In genomic region chr17:50558581-50558954, GRCh38 we compare ENCODE assay signal across 13 cellular contexts.
DNase-seq lines count a peak whose midpoint lies in the region.
"Had no signal": no experiment of that assay in that cellular context is flagged by ENCODE, and none has a peak within 500 bp of the region (broad histone marks: within the 10 kb centered on the region; RNA-seq: fewer than 3 reads in every experiment).

No MANE protein-coding gene starts in this region.

- H3K9ac ChIP-seq in SK-N-MC (ENCODE audit: insufficient read length), result peak overlapping the region; percentile 15
- no peak overlapping the region for H3K9ac ChIP-seq in iPS-15b (ENCODE audit: low read depth, low read length)
- no peak overlapping the region for H3K9ac ChIP-seq in rectal smooth muscle tissue (ENCODE audit: low read length)

- no peaks in the 10 kb centered on the region for H3K9me3 Mint-ChIP-seq in T-helper 2 cell treated with Interferon-gamma antibody and Interleukin-4, amounts not matched to agents 5 μg/mL and 100 μg/mL, for 36 hours

- no peaks in the 10 kb centered on the region for H3K36me3 Mint-ChIP-seq in T-helper 2 cell treated with Interferon-gamma antibody and Interleukin-4, amounts not matched to agents 5 μg/mL and 100 μg/mL, for 36 hours (ENCODE audit: low read depth)

- DNase-seq in T-helper 2 cell treated with Interferon-gamma antibody and Interleukin-4, amounts not matched to agents 5 μg/mL and 100 μg/mL, for 36 hours (ENCODE audit: low spot score), result no peak
- no peak for DNase-seq in T-helper 2 cell
- DNase-seq in SK-N-MC (ENCODE audit: low read depth, low spot score), result no peak
- DNase-seq in central memory CD4-positive, alpha-beta T cell, result no peak
- DNase-seq in stimulated activated CD4-positive, alpha-beta T cell treated with anti-CD3 and anti-CD28 coated beads, Interleukin-12 subunit alpha, Interleukin-12 subunit beta, amount 100 ng/mL, for 4 hours, result no peak
- DNase-seq in HK-2 (ENCODE audit: unreplicated experiment), result no peak
- DNase-seq: activated CD8-positive, alpha-beta memory T cell treated with anti-CD3 and anti-CD28 coated beads for 24 hours; cortex of kidney; NCI-H1105; NCI-H446 treated with DMSO at 0.1 percent for 48 hours; RPMI8226 had no signal

- peaks cover 47% of the 10 kb centered on the region for H3K27me3 Mint-ChIP-seq in T-helper 2 cell treated with Interferon-gamma antibody and Interleukin-4, amounts not matched to agents 5 μg/mL and 100 μg/mL, for 36 hours (ENCODE audit: low read depth)

- H3K36me3 ChIP-seq in SK-N-MC (ENCODE audit: insufficient read depth, low read length), result no peaks in the 10 kb centered on the region
- no peaks in the 10 kb centered on the region for H3K36me3 ChIP-seq in iPS-15b (ENCODE audit: control insufficient read depth, insufficient read depth, low read length)
- no peaks in the 10 kb centered on the region for H3K36me3 ChIP-seq in rectal smooth muscle tissue (ENCODE audit: control insufficient read depth, insufficient read depth, low read length)

- H3K4me1 Mint-ChIP-seq in T-helper 2 cell treated with Interferon-gamma antibody and Interleukin-4, amounts not matched to agents 5 μg/mL and 100 μg/mL, for 36 hours (ENCODE audit: low read depth), result peaks cover 8% of the 10 kb centered on the region

- H3K4me3 ChIP-seq in SK-N-MC (peak overlapping the region; percentile 90), iPS-15b (ENCODE audit: low read depth, low read length) (peak overlapping the region; percentile 70), rectal smooth muscle tissue (ENCODE audit: low read length) (peak overlapping the region; percentile 44)

- H3K27ac ChIP-seq in SK-N-MC (peak overlapping the region; percentile 56; the same call in 1 of the 2 replicates), rectal smooth muscle tissue (ENCODE audit: low read depth, low read length) (no peak overlapping the region)

- H3K4me1 ChIP-seq in iPS-15b (ENCODE audit: control insufficient read depth, insufficient read depth, low read length) (peaks cover 14% of the 10 kb centered on the region), rectal smooth muscle tissue (ENCODE audit: control insufficient read depth, insufficient read depth, low read length) (peaks cover 3% of the 10 kb centered on the region)

- no peak overlapping the region for H3K27ac Mint-ChIP-seq in T-helper 2 cell treated with Interferon-gamma antibody and Interleukin-4, amounts not matched to agents 5 μg/mL and 100 μg/mL, for 36 hours

- H3K9me3 ChIP-seq in SK-N-MC (ENCODE audit: low read depth, low read length) (no peaks in the 10 kb centered on the region), iPS-15b (ENCODE audit: control insufficient read depth, insufficient read depth, low read length) (no peaks in the 10 kb centered on the region)

- H3K27me3 ChIP-seq in iPS-15b (ENCODE audit: control insufficient read depth, insufficient read depth, low read length), result peaks cover 49% of the 10 kb centered on the region
- H3K27me3 ChIP-seq in rectal smooth muscle tissue (ENCODE audit: control insufficient read depth, insufficient read depth, low read length), result peaks cover 27% of the 10 kb centered on the region

- H3K4me3 Mint-ChIP-seq in T-helper 2 cell treated with Interferon-gamma antibody and Interleukin-4, amounts not matched to agents 5 μg/mL and 100 μg/mL, for 36 hours, result peak overlapping the region; percentile 24
